Comparison of ENCODE assay signal across 15 cellular contexts in the genomic region with DNA sequence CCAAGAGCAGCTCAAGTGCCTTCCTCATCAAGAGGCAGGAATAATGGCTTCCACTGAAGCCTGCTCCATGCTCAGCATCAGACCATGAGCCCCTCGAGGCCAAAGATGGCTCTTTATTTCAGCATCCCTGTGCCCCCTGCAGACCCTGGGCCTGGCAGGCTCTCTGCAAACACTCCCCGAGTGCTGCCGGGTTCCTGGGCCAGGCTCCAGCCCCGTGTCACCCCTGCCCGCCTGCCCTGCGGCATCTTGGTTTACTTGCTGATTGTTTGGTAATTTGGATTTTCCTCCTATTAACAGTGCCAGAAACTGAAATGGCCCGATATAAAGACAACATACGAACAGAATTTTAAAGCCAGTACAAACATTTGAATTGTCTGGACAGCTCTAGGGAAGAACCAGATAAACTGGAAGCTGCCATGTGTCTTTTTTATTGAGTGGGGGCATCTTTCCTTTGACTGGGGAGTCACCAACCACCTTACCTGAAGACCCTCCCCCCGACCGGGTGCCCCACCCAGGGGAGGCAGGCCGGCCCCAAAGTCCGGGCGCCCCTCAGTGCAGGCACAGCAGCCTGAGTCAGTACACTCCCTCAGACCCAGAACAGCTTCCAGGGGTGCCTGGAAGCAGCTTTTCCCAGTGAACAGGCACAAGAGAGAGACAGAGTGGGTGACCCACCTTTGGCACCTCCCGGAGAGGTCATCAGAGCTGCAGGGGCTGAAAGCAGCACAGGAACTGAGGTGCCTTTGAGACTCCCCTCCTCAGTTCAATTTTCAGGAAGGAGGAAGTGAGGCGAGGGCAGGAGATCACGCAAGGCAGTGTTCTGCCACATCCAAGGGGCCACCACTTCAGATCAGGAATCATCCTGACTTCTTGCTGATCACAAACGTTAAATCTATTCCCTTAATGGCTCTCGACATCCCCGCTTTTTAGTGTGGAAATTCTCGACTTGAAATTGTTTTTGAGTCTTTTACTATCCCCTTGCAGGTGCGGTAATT. TPM values are rescaled to one million over a fixed set of nuclear protein-coding genes. Genes with fewer than 3 reads are reported as not detected.
DNase-seq lines count a peak whose midpoint lies in the region; ATAC-seq and TF ChIP-seq lines count a peak whose summit lies in the region.
"Had no signal": no experiment of that assay in that cellular context is flagged by ENCODE, and none has a peak within 500 bp of the region (broad histone marks: within the 10 kb centered on the region; RNA-seq: fewer than 3 reads in every experiment).

No MANE protein-coding gene starts in this region.

- H3K4me1 Mint-ChIP-seq in activated T-cell treated with anti-CD3 and anti-CD28 coated beads, Interleukin-2, amount 50 U/mL, for 24 hours (ENCODE audit: low read depth): peaks cover 67% of the 10 kb centered on the region
- H3K4me1 Mint-ChIP-seq in endodermal cell: peaks cover 17% of the 10 kb centered on the region

- 91% methylated on average over 15 to 21 of the region's 21 CpGs for WGBS in endodermal cell (ENCODE audit: insufficient coverage in 1 of 2, insufficient read length in 1 of 2), 2 experiments
- 43% methylated on average over 21 of the region's 21 CpGs for WGBS in prostate gland

- CTCF ChIA-PET in A673 (lab: Charles Lee): no interaction called here

- no peaks in the 10 kb centered on the region for H3K36me3 Mint-ChIP-seq in activated T-cell treated with anti-CD3 and anti-CD28 coated beads, Interleukin-2, amount 50 U/mL, for 24 hours (ENCODE audit: low read depth)
- H3K36me3 Mint-ChIP-seq in endodermal cell (ENCODE audit: low read depth): peaks cover 2% of the 10 kb centered on the region

- no peak for TF ChIP-seq POLR2A in prostate gland (IDR thresholded peaks at IDR 0.05)

- H3K4me3 Mint-ChIP-seq in activated T-cell treated with anti-CD3 and anti-CD28 coated beads, Interleukin-2, amount 50 U/mL, for 24 hours: no peak overlapping the region
- no peak overlapping the region for H3K4me3 Mint-ChIP-seq in endodermal cell

- H3K9me3 ChIP-seq in endodermal cell (ENCODE audit: control insufficient read depth, low read length) (peaks cover 6% of the 10 kb centered on the region), prostate gland (no peaks in the 10 kb centered on the region), A673 (ENCODE audit: low read depth, low read length, poor library complexity, severe bottlenecking) (no peaks in the 10 kb centered on the region)
- H3K9me3 ChIP-seq: mucosa of descending colon, upper lobe of right lung had no signal

- H3K27ac Mint-ChIP-seq in activated T-cell treated with anti-CD3 and anti-CD28 coated beads, Interleukin-2, amount 50 U/mL, for 24 hours: peak overlapping the region; percentile 90
- H3K27ac Mint-ChIP-seq in endodermal cell: peak overlapping the region; percentile 95

- no peak overlapping the region for H3K9ac ChIP-seq in endodermal cell (ENCODE audit: extremely low read depth, low read length, poor library complexity, severe bottlenecking)
- H3K9ac ChIP-seq: GM23248 had no signal

- no peak for DNase-seq in activated T-cell treated with anti-CD3 and anti-CD28 coated beads, Interleukin-2, amount 50 U/mL, for 24 hours
- no peak for DNase-seq in activated T-cell treated with anti-CD3 and anti-CD28 coated beads, Interleukin-2, amount 50 U/mL, for 1 hour
- DNase-seq in NOMO-1 treated with DMSO at 0.1 percent for 48 hours (lab: John Stamatoyannopoulos, UW; ENCODE audit: unreplicated experiment): peak; percentile 37
- no peak for DNase-seq in endodermal cell
- peak; percentile 31 for DNase-seq in prostate gland (ENCODE audit: low spot score)
- no peak for DNase-seq in stimulated activated naive CD4-positive, alpha-beta T cell (lab: John Stamatoyannopoulos, UW)
- no peak for DNase-seq in A673 (ENCODE audit: low spot score)
- DNase-seq: activated CD4-positive, alpha-beta T cell treated with anti-CD3 and anti-CD28 coated beads for 48 hours; activated effector memory CD4-positive, alpha-beta T cell treated with Interleukin-2 at 50 U/mL for 16 hours; DMS 273 treated with DMSO at 0.1 percent for 48 hours; mucosa of descending colon; NCI-H146; upper lobe of right lung had no signal

- no peak for ATAC-seq in GM18909 (IDR thresholded peaks at IDR 0.05; ENCODE audit: poor library complexity, unreplicated experiment)
- ATAC-seq: mucosa of descending colon, upper lobe of right lung had no signal

- H3K4me3 ChIP-seq in endodermal cell (ENCODE audit: low read length) (no peak overlapping the region), prostate gland (no peak overlapping the region), A673 (ENCODE audit: low read depth, low read length, poor library complexity, severe bottlenecking) (no peak overlapping the region)
- H3K4me3 ChIP-seq: GM23248, mucosa of descending colon, upper lobe of right lung had no signal

- H3K36me3 ChIP-seq in endodermal cell (ENCODE audit: control insufficient read depth, insufficient read depth, low read length): no peaks in the 10 kb centered on the region
- no peaks in the 10 kb centered on the region for H3K36me3 ChIP-seq in prostate gland
- no peaks in the 10 kb centered on the region for H3K36me3 ChIP-seq in A673 (ENCODE audit: insufficient read depth, low read length, poor library complexity, severe bottlenecking)
- H3K36me3 ChIP-seq: upper lobe of right lung had no signal

- TF ChIP-seq CTCF in endodermal cell (conservative IDR thresholded peaks at IDR 0.05) (no peak), prostate gland (IDR thresholded peaks at IDR 0.05) (no peak), A673 (conservative IDR thresholded peaks at IDR 0.05; ENCODE audit: low read depth, low read length) (no peak)

- POLR2A ChIA-PET in A673 (lab: Charles Lee; ENCODE audit: low non-redundant PET): no interaction called here

- intact Hi-C loops in prostate gland (cut with DNase I) (no loop called here), A673 (cut with micrococcal nuclease; ENCODE audit: unreplicated experiment) (no loop called here)

- H3K9me3 Mint-ChIP-seq in activated T-cell treated with anti-CD3 and anti-CD28 coated beads, Interleukin-2, amount 50 U/mL, for 24 hours: no peaks in the 10 kb centered on the region
- H3K9me3 Mint-ChIP-seq in endodermal cell: peaks cover 3% of the 10 kb centered on the region

- no peaks in the 10 kb centered on the region for H3K27me3 Mint-ChIP-seq in activated T-cell treated with anti-CD3 and anti-CD28 coated beads, Interleukin-2, amount 50 U/mL, for 24 hours
- H3K27me3 Mint-ChIP-seq in endodermal cell (ENCODE audit: insufficient read depth): no peaks in the 10 kb centered on the region

- no peak overlapping the region for H3K27ac ChIP-seq in endodermal cell (ENCODE audit: low read depth, low read length)
- H3K27ac ChIP-seq in prostate gland: peak overlapping the region; percentile 59 to 77
- no peak overlapping the region for H3K27ac ChIP-seq in A673 (ENCODE audit: low read depth, low read length, poor library complexity, severe bottlenecking)
- H3K27ac ChIP-seq: GM23248, upper lobe of right lung had no signal

- H3K4me1 ChIP-seq in endodermal cell (ENCODE audit: control insufficient read depth, insufficient read depth, low read length): peaks cover 10% of the 10 kb centered on the region
- peaks cover 29% of the 10 kb centered on the region for H3K4me1 ChIP-seq in prostate gland (replicated peaks)
- peaks cover 12% of the 10 kb centered on the region for H3K4me1 ChIP-seq in A673 (ENCODE audit: insufficient read depth, low read length, poor library complexity, severe bottlenecking)
- H3K4me1 ChIP-seq: upper lobe of right lung had no signal

- H3K27me3 ChIP-seq in endodermal cell (ENCODE audit: control insufficient read depth, insufficient read depth, low read length, poor library complexity, severe bottlenecking) (no peaks in the 10 kb centered on the region), prostate gland (replicated peaks; ENCODE audit: insufficient read depth) (no peaks in the 10 kb centered on the region), A673 (replicated peaks; ENCODE audit: insufficient read depth, low read depth, low read length, poor library complexity) (no peaks in the 10 kb centered on the region)
- H3K27me3 ChIP-seq: upper lobe of right lung had no signal

- BruUV-seq in A673 (replicated peaks; lab: Mats Ljungman, UMichigan): no TSS peak

RNA-seq across cellular contexts. Expression of a gene that starts 30.6 kb away (rescaled TPM):
- total RNA-seq in endodermal cell (10 to 100 TPM; 59.9 to 66.9 TPM), prostate gland (100 to 1,000 TPM in 1 of 2 donors, 10 to 100 TPM in 1; 77.1 to 118 TPM), A673 (2021) (38.5 and 47.0 TPM in 2 replicates)
- polyA plus RNA-seq in endodermal cell (2013, experiment 1 of 2): 30.1 TPM
- 32.0 TPM for polyA plus RNA-seq in endodermal cell (2013, experiment 2 of 2)

Comparison
In these comparisons a context has a peak if more than half of its experiments do, and no peak if none do; other contexts are left out.
1. DNase-seq: peak in NOMO-1 treated with DMSO at 0.1 percent for 48 hours (single experiment) and prostate gland (single experiment); none in activated T-cell treated with anti-CD3 and anti-CD28 coated beads, Interleukin-2, amount 50 U/mL, for 24 hours (single experiment), activated T-cell treated with anti-CD3 and anti-CD28 coated beads, Interleukin-2, amount 50 U/mL, for 1 hour (single experiment), endodermal cell (single experiment), stimulated activated naive CD4-positive, alpha-beta T cell (0 of 6) and A673 (single experiment).
2. H3K27ac ChIP-seq: peak in prostate gland (2 of 2); none in endodermal cell (single experiment) and A673 (single experiment).